Comparison of ENCODE assay signal across 13 cellular contexts in the genomic region with DNA sequence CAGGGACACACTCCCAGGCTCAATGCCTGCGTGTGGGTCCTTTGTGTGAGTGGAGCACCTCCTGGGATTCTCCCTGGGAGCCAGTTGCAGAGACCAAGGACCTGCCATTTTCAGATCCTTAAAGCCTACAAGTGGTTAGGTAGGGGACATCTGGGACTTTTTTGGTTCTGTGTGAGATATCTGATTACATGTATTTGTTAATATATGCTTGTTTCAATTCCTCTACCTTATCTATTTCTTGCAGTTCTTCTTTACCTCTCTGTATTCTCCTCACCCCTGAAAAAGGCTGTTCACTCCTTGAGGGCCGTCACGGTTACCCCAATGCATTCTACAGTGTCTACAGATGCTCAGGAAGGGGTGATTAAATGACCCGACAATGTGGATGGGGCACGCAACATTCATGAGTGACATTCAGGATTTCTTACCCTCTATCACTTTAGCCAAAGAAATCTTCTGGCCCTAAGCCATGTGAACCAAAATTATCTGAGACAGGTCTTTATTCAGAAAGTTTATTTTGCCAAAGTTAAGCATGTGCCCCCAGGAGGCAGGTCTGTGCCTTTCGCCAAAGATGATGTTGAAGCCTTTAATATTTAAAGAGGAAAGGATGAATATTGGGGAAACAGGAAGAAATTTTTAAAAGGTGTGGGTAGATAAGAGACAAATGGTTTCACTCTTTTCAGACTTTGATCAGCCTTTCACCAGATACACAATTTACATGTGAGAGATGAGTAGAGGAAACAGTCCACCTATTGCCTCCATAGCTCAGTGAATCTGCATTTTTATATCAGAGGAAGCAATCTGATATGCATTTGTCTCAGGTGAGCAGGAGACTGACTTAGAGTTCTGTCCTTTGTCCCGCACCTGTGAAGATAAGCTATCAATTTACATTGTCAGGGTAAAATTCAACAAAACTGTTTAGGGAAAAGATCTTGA. TPM values are rescaled to one million over a fixed set of nuclear protein-coding genes. Genes with fewer than 3 reads are reported as not detected.
A peak's percentile ranks its signal among the peaks of the same experiment; 100 is the strongest.
DNase-seq lines count a peak whose midpoint lies in the region; ATAC-seq, FAIRE-seq and TF ChIP-seq lines count a peak whose summit lies in the region.
"Had no signal": no experiment of that assay in that cellular context is flagged by ENCODE, and none has a peak within 500 bp of the region (broad histone marks: within the 10 kb centered on the region; RNA-seq: fewer than 3 reads in every experiment).

No MANE protein-coding gene starts in this region.

- peak; percentile 51 for FAIRE-seq in GM18507 (lab: Jason Lieb, UNC)

- H3K9me3 ChIP-seq in BLaER1 treated with 17β-estradiol and CSF1 and Interleukin-3, amounts not matched to agents 10 nM and 100 nM (replicated peaks in 1 of 11), result no peaks in the 10 kb centered on the region

- no peak overlapping the region for H3K4me3 ChIP-seq in BLaER1 treated with 17β-estradiol and CSF1 and Interleukin-3, amounts not matched to agents 10 nM and 100 nM

- H3K36me3 ChIP-seq in BLaER1 treated with 17β-estradiol and CSF1 and Interleukin-3, amounts not matched to agents 10 nM and 100 nM, result peaks cover 88 to 100% (median 100%) of the 10 kb centered on the region in 11 experiments

- H3K27me3 Mint-ChIP-seq in activated CD8-positive, alpha-beta T cell treated with anti-CD3 and anti-CD28 coated beads for 36 hours, result no peaks in the 10 kb centered on the region
- peaks cover 5% of the 10 kb centered on the region for H3K27me3 Mint-ChIP-seq in osteocyte (ENCODE audit: unreplicated experiment)

- peak overlapping the region in 8 of 11 experiments; percentile 3 to 47 (median 12); a peak in 9 of 22 replicates for H3K4me2 ChIP-seq in BLaER1 treated with 17β-estradiol and CSF1 and Interleukin-3, amounts not matched to agents 10 nM and 100 nM

- no peaks in the 10 kb centered on the region for H3K27me3 ChIP-seq in BLaER1 treated with 17β-estradiol and CSF1 and Interleukin-3, amounts not matched to agents 10 nM and 100 nM

- TF ChIP-seq CTCF in activated CD8-positive, alpha-beta T cell treated with anti-CD3 and anti-CD28 coated beads for 36 hours (IDR thresholded peaks at IDR 0.05), result no peak
- no peak for TF ChIP-seq CTCF in osteocyte (IDR thresholded peaks at IDR 0.05)

- peak overlapping the region; percentile 66 for H3K27ac Mint-ChIP-seq in activated CD8-positive, alpha-beta T cell treated with anti-CD3 and anti-CD28 coated beads for 36 hours
- no peak overlapping the region for H3K27ac Mint-ChIP-seq in osteocyte (ENCODE audit: unreplicated experiment)

- H3K4me1 ChIP-seq in BLaER1 treated with 17β-estradiol and CSF1 and Interleukin-3, amounts not matched to agents 10 nM and 100 nM, result peaks cover 62 to 99% (median 92%) of the 10 kb centered on the region in 10 experiments

- no peak overlapping the region for H3K4me3 Mint-ChIP-seq in activated CD8-positive, alpha-beta T cell treated with anti-CD3 and anti-CD28 coated beads for 36 hours
- no peak overlapping the region for H3K4me3 Mint-ChIP-seq in osteocyte (ENCODE audit: unreplicated experiment)

- H3K9ac ChIP-seq in BLaER1 treated with 17β-estradiol and CSF1 and Interleukin-3, amounts not matched to agents 10 nM and 100 nM, result no peak overlapping the region

- intact Hi-C loops in activated CD8-positive, alpha-beta T cell treated with anti-CD3 and anti-CD28 coated beads for 36 hours (cut with micrococcal nuclease), result no loop called here
- intact Hi-C loops in Right ventricle myocardium inferior (cut with DNase I), result no loop called here

- H4K20me1 ChIP-seq in BLaER1 treated with 17β-estradiol and CSF1 and Interleukin-3, amounts not matched to agents 10 nM and 100 nM, result peaks cover 97 to 100% (median 100%) of the 10 kb centered on the region in 11 experiments

- peaks cover 30% of the 10 kb centered on the region for H3K4me1 Mint-ChIP-seq in activated CD8-positive, alpha-beta T cell treated with anti-CD3 and anti-CD28 coated beads for 36 hours (ENCODE audit: low read depth)
- H3K4me1 Mint-ChIP-seq in osteocyte (ENCODE audit: unreplicated experiment), result no peaks in the 10 kb centered on the region

- peaks cover 38% of the 10 kb centered on the region for H3K36me3 Mint-ChIP-seq in activated CD8-positive, alpha-beta T cell treated with anti-CD3 and anti-CD28 coated beads for 36 hours (ENCODE audit: low read depth)
- H3K36me3 Mint-ChIP-seq in osteocyte (ENCODE audit: unreplicated experiment), result no peaks in the 10 kb centered on the region

- DNase-seq in GM18507 (ENCODE audit: extremely low spot score, insufficient read length, low read depth) (no peak), HT-29 (ENCODE audit: low spot score) (no peak), osteocyte (ENCODE audit: extremely low spot score, unreplicated experiment) (no peak), Right ventricle myocardium inferior (ENCODE audit: missing footprints) (no peak), NCI-H2227 (lab: John Stamatoyannopoulos, UW; ENCODE audit: unreplicated experiment) (no peak)
- DNase-seq in activated CD8-positive, alpha-beta T cell treated with anti-CD3 and anti-CD28 coated beads for 36 hours, result no peak
- DNase-seq: midbrain; MV-4-11; NCI-H446; stimulated activated naive CD4-positive, alpha-beta T cell; T1000 had no signal

- H3K27ac ChIP-seq in BLaER1 treated with 17β-estradiol and CSF1 and Interleukin-3, amounts not matched to agents 10 nM and 100 nM, result peak overlapping the region in 2 of 11 experiments; percentile 6 to 25; a peak in 2 of 22 replicates

- CTCF ChIA-PET in activated CD8-positive, alpha-beta T cell treated with anti-CD3 and anti-CD28 coated beads for 36 hours (lab: Charles Lee), result interaction anchor here (1.1 to 4.9 kb wide), 3 partner anchors 10 to 77 kb away, joined by 4 to 26 read pairs (median 14); no protein-coding TSS in a partner anchor

- no peaks in the 10 kb centered on the region for H3K9me3 Mint-ChIP-seq in activated CD8-positive, alpha-beta T cell treated with anti-CD3 and anti-CD28 coated beads for 36 hours
- H3K9me3 Mint-ChIP-seq in osteocyte (ENCODE audit: unreplicated experiment), result no peaks in the 10 kb centered on the region

- ATAC-seq in HG02798 (IDR thresholded peaks at IDR 0.05; ENCODE audit: poor library complexity, unreplicated experiment) (peak; percentile 31), Right ventricle myocardium inferior (no peak)
- ATAC-seq in activated CD8-positive, alpha-beta T cell treated with anti-CD3 and anti-CD28 coated beads for 36 hours, result no peak

- POLR2A ChIA-PET in activated CD8-positive, alpha-beta T cell treated with anti-CD3 and anti-CD28 coated beads for 36 hours (lab: Charles Lee), result interaction anchor here (0.7 to 1.3 kb wide), 2 partner anchors 9 to 27 kb away, joined by 3 read pairs; no protein-coding TSS in a partner anchor

RNA-seq across cellular contexts. Expression of gene MPZL1, which starts 44.6 kb away (rescaled TPM):
- total RNA-seq in activated CD8-positive, alpha-beta T cell treated with anti-CD3 and anti-CD28 coated beads for 36 hours, result 10 to 100 TPM; 14.8 to 15.4 TPM
- 42.3 and 55.1 TPM in 2 replicates for total RNA-seq in HT-29 (2014; rRNA removed; shearing (Covaris generic))
- total RNA-seq in osteocyte (147 and 155 TPM in 2 replicates), Right ventricle myocardium inferior (47.9 TPM)

RNA-seq across cellular contexts. Expression of gene RCSD1, which starts 47.1 kb away (rescaled TPM):
- total RNA-seq in activated CD8-positive, alpha-beta T cell treated with anti-CD3 and anti-CD28 coated beads for 36 hours, result 10 to 100 TPM; 66.4 to 67.9 TPM
- not detected in 2 replicates for total RNA-seq in HT-29 (2014; rRNA removed; shearing (Covaris generic))
- total RNA-seq in osteocyte (not detected in 2 replicates), Right ventricle myocardium inferior (41.6 TPM)

Comparison
In these comparisons a context has a peak if more than half of its experiments do, and no peak if none do; other contexts are left out.
1. RNA of gene RCSD1, which starts 47.1 kb away (total RNA-seq): 66.4 to 67.9 TPM in activated CD8-positive, alpha-beta T cell treated with anti-CD3 and anti-CD28 coated beads for 36 hours and 41.6 TPM in Right ventricle myocardium inferior (single experiment); not detected in HT-29 and not detected in osteocyte; every median in the first group is over 10 times any median in the second.